In genomic region chr7:5345171-5345570, GRCh38 we compare ENCODE assay signal across 30 cellular contexts.
"Had no signal": no experiment of that assay in that cellular context is flagged by ENCODE, and none has a peak within 500 bp of the region (broad histone marks: within the 10 kb centered on the region; RNA-seq: fewer than 3 reads in every experiment).

No MANE protein-coding gene starts in this region.

- H3K27me3 Mint-ChIP-seq: activated CD4-positive, alpha-beta memory T cell treated with anti-CD3 and anti-CD28 coated beads for 36 hours; activated CD4-positive, alpha-beta T cell treated with anti-CD3 and anti-CD28 coated beads for 36 hours; activated CD4-positive, alpha-beta T cell treated with anti-CD3 and anti-CD28 coated beads, Interleukin-2, amount 10 ng/mL, durations not matched to agents 24 days and 14 days; activated CD8-positive, alpha-beta memory T cell treated with anti-CD3 and anti-CD28 coated beads, Interleukin-2, amount 10 ng/mL, durations not matched to agents 7 days and 5 days; activated naive CD4-positive, alpha-beta T cell treated with anti-CD3 and anti-CD28 coated beads, Interleukin-2, amount 50 U/mL, for 24 hours; activated naive CD8-positive, alpha-beta T cell treated with anti-CD3 and anti-CD28 coated beads for 36 hours; activated naive CD8-positive, alpha-beta T cell treated with anti-CD3 and anti-CD28 coated beads, Interleukin-2, amount 50 U/mL, for 24 hours; effector memory CD8-positive, alpha-beta T cell had no signal

- H3K27me3 ChIP-seq: adrenal gland, body of pancreas, esophagus squamous epithelium, gastroesophageal sphincter had no signal

- H3K9me3 ChIP-seq: body of pancreas had no signal

- H3K27ac Mint-ChIP-seq: activated CD4-positive, alpha-beta memory T cell treated with anti-CD3 and anti-CD28 coated beads for 36 hours; activated CD4-positive, alpha-beta T cell treated with anti-CD3 and anti-CD28 coated beads for 36 hours; activated CD4-positive, alpha-beta T cell treated with anti-CD3 and anti-CD28 coated beads, Interleukin-2, amount 10 ng/mL, durations not matched to agents 24 days and 14 days; activated CD8-positive, alpha-beta memory T cell treated with anti-CD3 and anti-CD28 coated beads, Interleukin-2, amount 10 ng/mL, durations not matched to agents 7 days and 5 days; activated CD8-positive, alpha-beta T cell treated with anti-CD3 and anti-CD28 coated beads, Interleukin-2, amount 10 ng/mL, durations not matched to agents 7 days and 5 days; activated naive CD4-positive, alpha-beta T cell treated with anti-CD3 and anti-CD28 coated beads for 36 hours; activated naive CD4-positive, alpha-beta T cell treated with anti-CD3 and anti-CD28 coated beads, Interleukin-2, amount 50 U/mL, for 24 hours; activated naive CD8-positive, alpha-beta T cell treated with anti-CD3 and anti-CD28 coated beads for 36 hours; activated naive CD8-positive, alpha-beta T cell treated with anti-CD3 and anti-CD28 coated beads, Interleukin-2, amount 50 U/mL, for 24 hours; activated T-helper 1 cell treated with anti-CD3 and anti-CD28 coated beads, Interleukin-12 subunit alpha, Interleukin-12 subunit beta, Interleukin-2, Interleukin-4 antibody, amounts not matched to agents 30 ng/mL and 10 ng/mL and 1 ng/mL, durations not matched to agents 14 hours and 24 hours and 36 hours; activated T-helper 2 cell treated with anti-CD3 and anti-CD28 coated beads, Interferon-gamma antibody, Interleukin-2, Interleukin-4, amounts not matched to agents 10 μg/mL and 5 μg/mL and 100 μg/mL, durations not matched to agents 14 hours and 24 hours and 36 hours; effector memory CD8-positive, alpha-beta T cell had no signal

- H3K4me3 Mint-ChIP-seq: activated CD4-positive, alpha-beta memory T cell treated with anti-CD3 and anti-CD28 coated beads for 36 hours; activated CD4-positive, alpha-beta T cell treated with anti-CD3 and anti-CD28 coated beads for 36 hours; activated CD4-positive, alpha-beta T cell treated with anti-CD3 and anti-CD28 coated beads, Interleukin-2, amount 10 ng/mL, durations not matched to agents 24 days and 14 days; activated CD8-positive, alpha-beta memory T cell treated with anti-CD3 and anti-CD28 coated beads, Interleukin-2, amount 10 ng/mL, durations not matched to agents 7 days and 5 days; activated CD8-positive, alpha-beta T cell treated with anti-CD3 and anti-CD28 coated beads, Interleukin-2, amount 10 ng/mL, durations not matched to agents 7 days and 5 days; activated naive CD4-positive, alpha-beta T cell treated with anti-CD3 and anti-CD28 coated beads for 36 hours; activated naive CD4-positive, alpha-beta T cell treated with anti-CD3 and anti-CD28 coated beads, Interleukin-2, amount 50 U/mL, for 24 hours; activated naive CD8-positive, alpha-beta T cell treated with anti-CD3 and anti-CD28 coated beads for 36 hours; activated naive CD8-positive, alpha-beta T cell treated with anti-CD3 and anti-CD28 coated beads, Interleukin-2, amount 50 U/mL, for 24 hours; activated T-helper 1 cell treated with anti-CD3 and anti-CD28 coated beads, Interleukin-12 subunit alpha, Interleukin-12 subunit beta, Interleukin-2, Interleukin-4 antibody, amounts not matched to agents 30 ng/mL and 10 ng/mL and 1 ng/mL, durations not matched to agents 14 hours and 24 hours and 36 hours; effector memory CD8-positive, alpha-beta T cell had no signal

- ATAC-seq: activated CD4-positive, alpha-beta T cell treated with anti-CD3 and anti-CD28 coated beads for 36 hours; activated CD8-positive, alpha-beta memory T cell treated with anti-CD3 and anti-CD28 coated beads, Interleukin-2, amount 10 ng/mL, durations not matched to agents 7 days and 5 days; activated CD8-positive, alpha-beta T cell treated with anti-CD3 and anti-CD28 coated beads, Interleukin-2, amount 10 ng/mL, durations not matched to agents 7 days and 5 days; activated naive CD8-positive, alpha-beta T cell treated with anti-CD3 and anti-CD28 coated beads, Interleukin-2, amount 50 U/mL, for 24 hours; body of pancreas; effector memory CD8-positive, alpha-beta T cell; gastroesophageal sphincter had no signal

- H3K4me1 ChIP-seq: adrenal gland, body of pancreas had no signal

- H3K4me3 ChIP-seq: adrenal gland, body of pancreas, esophagus squamous epithelium, gastroesophageal sphincter had no signal

- H3K27ac ChIP-seq: adrenal gland, body of pancreas, esophagus squamous epithelium had no signal

- H3K4me1 Mint-ChIP-seq: activated naive CD8-positive, alpha-beta T cell treated with anti-CD3 and anti-CD28 coated beads, Interleukin-2, amount 50 U/mL, for 24 hours had no signal

- DNase-seq: activated CD4-positive, alpha-beta memory T cell treated with anti-CD3 and anti-CD28 coated beads for 36 hours; activated CD4-positive, alpha-beta T cell treated with anti-CD3 and anti-CD28 coated beads for 36 hours; activated CD4-positive, alpha-beta T cell treated with anti-CD3 and anti-CD28 coated beads, Interleukin-2, amount 10 ng/mL, durations not matched to agents 24 days and 14 days; activated CD4-positive, CD25-positive, alpha-beta regulatory T cell; activated CD4-positive, CD25-positive, alpha-beta regulatory T cell treated with anti-CD3 and anti-CD28 coated beads, Interleukin-2, amount 50 U/mL, for 72 hours; activated CD8-positive, alpha-beta memory T cell treated with anti-CD3 and anti-CD28 coated beads, Interleukin-2, amount 10 ng/mL, durations not matched to agents 7 days and 5 days; activated CD8-positive, alpha-beta memory T cell treated with anti-CD3 and anti-CD28 coated beads, Interleukin-2, amount 50 U/mL, for 4 hours; activated CD8-positive, alpha-beta T cell treated with anti-CD3 and anti-CD28 coated beads, Interleukin-2, amount 10 ng/mL, durations not matched to agents 7 days and 5 days; activated effector memory CD4-positive, alpha-beta T cell treated with anti-CD3 and anti-CD28 coated beads, Interleukin-2, amount 50 U/mL, for 16 hours; activated naive CD4-positive, alpha-beta T cell treated with anti-CD3 and anti-CD28 coated beads for 36 hours; activated naive CD8-positive, alpha-beta T cell treated with anti-CD3 and anti-CD28 coated beads for 36 hours; activated naive CD8-positive, alpha-beta T cell treated with anti-CD3 and anti-CD28 coated beads, Interleukin-2, amount 50 U/mL, for 24 hours; activated T-cell treated with anti-CD3 and anti-CD28 coated beads, Interleukin-2, amount 50 U/mL, for 1 hour; activated T-cell treated with anti-CD3 and anti-CD28 coated beads, Interleukin-2, amount 50 U/mL, for 48 hours; adrenal gland; amygdala; body of pancreas; caudate nucleus; cortex of kidney; dermis blood vessel endothelial cell; effector CD4-positive, alpha-beta T cell; effector memory CD8-positive, alpha-beta T cell; erythroblast; esophagus squamous epithelium; foreskin melanocyte; T-helper 2 cell had no signal
